9 cellular contexts compared by ENCODE assay signal in genomic region chr6:37576336-37576737, GRCh38.
DNase-seq lines count a peak whose midpoint lies in the region; ATAC-seq, FAIRE-seq and TF ChIP-seq lines count a peak whose summit lies in the region.
"Had no signal": no experiment of that assay in that cellular context is flagged by ENCODE, and none has a peak within 500 bp of the region (broad histone marks: within the 10 kb centered on the region; RNA-seq: fewer than 3 reads in every experiment).

No MANE protein-coding gene starts in this region.

- no peak for TF ChIP-seq CTCF in bronchial epithelial cell (IDR thresholded peaks at IDR 0.05; ENCODE audit: insufficient read depth, low read length, severe bottlenecking)

- peak; percentile 95 for FAIRE-seq in bronchial epithelial cell (lab: Jason Lieb, UNC)

- no peaks in the 10 kb centered on the region for H3K4me1 Mint-ChIP-seq in activated T-cell treated with anti-CD3 and anti-CD28 coated beads, Interleukin-2, amount 50 U/mL, for 72 hours (ENCODE audit: low read depth)

- no peaks in the 10 kb centered on the region for H3K36me3 ChIP-seq in MG63
- H3K36me3 ChIP-seq in bronchial epithelial cell (ENCODE audit: control insufficient read depth, insufficient read depth, low read length), result no peaks in the 10 kb centered on the region

- H3K27me3 ChIP-seq in MG63, result no peaks in the 10 kb centered on the region
- H3K27me3 ChIP-seq in bronchial epithelial cell (ENCODE audit: control insufficient read depth, insufficient read depth, low read length), result no peaks in the 10 kb centered on the region

- no peak overlapping the region for H3K4me3 Mint-ChIP-seq in activated T-cell treated with anti-CD3 and anti-CD28 coated beads, Interleukin-2, amount 50 U/mL, for 72 hours

- no peak for ATAC-seq in GM18861 (IDR thresholded peaks at IDR 0.05; ENCODE audit: unreplicated experiment)
- no peak for ATAC-seq in activated T-cell treated with anti-CD3 and anti-CD28 coated beads, Interleukin-2, amount 50 U/mL, for 72 hours (replicated peaks in 1 of 2)

- peak; percentile 91 for DNase-seq in EL
- DNase-seq in MG63, result peak; percentile 33
- peak; percentile 87 for DNase-seq in bronchial epithelial cell (ENCODE audit: low read depth)
- DNase-seq in non-pigmented ciliary epithelial cell (ENCODE audit: low read depth), result peak; percentile 30
- DNase-seq in activated T-cell treated with anti-CD3 and anti-CD28 coated beads, Interleukin-2, amount 50 U/mL, for 72 hours, result no peak
- DNase-seq in NCI-H187 (lab: John Stamatoyannopoulos, UW), result no peak
- DNase-seq: MV-4-11; stimulated activated CD4-positive, alpha-beta T cell treated with anti-CD3 and anti-CD28 coated beads, Interleukin-12 subunit alpha, Interleukin-12 subunit beta, amount 100 ng/mL, for 4 hours had no signal

- H3K27ac Mint-ChIP-seq in activated T-cell treated with anti-CD3 and anti-CD28 coated beads, Interleukin-2, amount 50 U/mL, for 72 hours, result no peak overlapping the region

- H3K9me3 Mint-ChIP-seq in activated T-cell treated with anti-CD3 and anti-CD28 coated beads, Interleukin-2, amount 50 U/mL, for 72 hours, result no peaks in the 10 kb centered on the region

- H3K36me3 Mint-ChIP-seq in activated T-cell treated with anti-CD3 and anti-CD28 coated beads, Interleukin-2, amount 50 U/mL, for 72 hours (ENCODE audit: insufficient read depth in 2 of 2), result no peaks in the 10 kb centered on the region

- H3K27me3 Mint-ChIP-seq in activated T-cell treated with anti-CD3 and anti-CD28 coated beads, Interleukin-2, amount 50 U/mL, for 72 hours (ENCODE audit: low read depth), result peaks cover 6% of the 10 kb centered on the region

- no peak overlapping the region for H3K4me3 ChIP-seq in MG63
- no peak overlapping the region for H3K4me3 ChIP-seq in bronchial epithelial cell (ENCODE audit: low read depth, low read length)

- H3K9me3 ChIP-seq in MG63, result no peaks in the 10 kb centered on the region

Comparison
In these comparisons a context has a peak if more than half of its experiments do, and no peak if none do; other contexts are left out.
1. DNase-seq: peak in EL (single experiment), MG63 (single experiment), bronchial epithelial cell (single experiment) and non-pigmented ciliary epithelial cell (single experiment); none in activated T-cell treated with anti-CD3 and anti-CD28 coated beads, Interleukin-2, amount 50 U/mL, for 72 hours (0 of 2) and NCI-H187 (0 of 2).